In the genomic region with DNA sequence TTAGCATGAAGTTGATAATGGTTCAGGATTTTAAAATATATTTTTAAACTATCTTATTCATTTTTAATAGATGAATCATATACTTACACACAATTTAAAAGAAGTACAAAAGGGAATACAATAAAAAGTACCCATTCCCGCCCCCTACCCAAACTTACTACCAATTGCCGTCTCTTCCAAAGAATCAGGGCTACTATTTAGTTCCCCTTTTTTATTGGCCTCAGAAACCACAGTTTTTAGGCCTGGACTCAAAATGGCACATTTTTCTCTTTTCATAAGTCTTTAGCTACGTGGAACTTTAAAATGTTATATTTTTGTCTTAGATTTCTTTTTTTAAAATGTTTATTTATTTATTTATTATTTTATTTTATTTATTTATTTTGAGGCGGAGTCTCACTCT, we compare ENCODE assay signal across 28 cellular contexts. TPM values are rescaled to one million over a fixed set of nuclear protein-coding genes. Genes with fewer than 3 reads are reported as not detected.
"Had no signal": no experiment of that assay in that cellular context is flagged by ENCODE, and none has a peak within 500 bp of the region (broad histone marks: within the 10 kb centered on the region; RNA-seq: fewer than 3 reads in every experiment).

No MANE protein-coding gene starts in this region.

- H3K27me3 Mint-ChIP-seq: activated CD8-positive, alpha-beta T cell treated with anti-CD3 and anti-CD28 coated beads for 36 hours; activated naive CD8-positive, alpha-beta T cell treated with anti-CD3 and anti-CD28 coated beads for 36 hours had no signal

- H3K36me3 Mint-ChIP-seq: activated naive CD4-positive, alpha-beta T cell treated with anti-CD3 and anti-CD28 coated beads, Interleukin-2, amount 10 ng/mL, durations not matched to agents 7 days and 5 days; activated naive CD8-positive, alpha-beta T cell treated with anti-CD3 and anti-CD28 coated beads for 36 hours had no signal

- H3K27ac Mint-ChIP-seq: activated CD8-positive, alpha-beta T cell treated with anti-CD3 and anti-CD28 coated beads for 36 hours; activated naive CD4-positive, alpha-beta T cell treated with anti-CD3 and anti-CD28 coated beads, Interleukin-2, amount 10 ng/mL, durations not matched to agents 7 days and 5 days; activated naive CD8-positive, alpha-beta T cell treated with anti-CD3 and anti-CD28 coated beads for 36 hours; activated T-cell treated with anti-CD3 and anti-CD28 coated beads, Interleukin-2, amount 50 U/mL, for 72 hours; activated T-helper 2 cell treated with anti-CD3 and anti-CD28 coated beads, Interferon-gamma antibody, Interleukin-2, Interleukin-4, amounts not matched to agents 10 μg/mL and 5 μg/mL and 100 μg/mL, durations not matched to agents 14 hours and 24 hours and 36 hours had no signal

- H3K36me3 ChIP-seq: Peyer's patch, SJSA1, WERI-Rb-1 had no signal

- ATAC-seq: activated CD4-positive, CD25-positive, alpha-beta regulatory T cell treated with anti-CD3 and anti-CD28 coated beads, Interleukin-2, amount 50 U/mL, for 24 hours; activated CD8-positive, alpha-beta T cell treated with anti-CD3 and anti-CD28 coated beads for 36 hours; activated T-cell treated with anti-CD3 and anti-CD28 coated beads, Interleukin-2, amount 50 U/mL, for 72 hours; SK-N-SH treated with all-trans-retinoic acid at 6 μM for 48 hours had no signal

- H3K4me3 Mint-ChIP-seq: activated CD8-positive, alpha-beta T cell treated with anti-CD3 and anti-CD28 coated beads for 36 hours; activated naive CD4-positive, alpha-beta T cell treated with anti-CD3 and anti-CD28 coated beads, Interleukin-2, amount 10 ng/mL, durations not matched to agents 7 days and 5 days; activated naive CD8-positive, alpha-beta T cell treated with anti-CD3 and anti-CD28 coated beads for 36 hours; activated T-cell treated with anti-CD3 and anti-CD28 coated beads, Interleukin-2, amount 50 U/mL, for 72 hours had no signal

- H3K27ac ChIP-seq: Peyer's patch, RWPE1, SJSA1, WERI-Rb-1 had no signal

- DNase-seq: activated CD4-positive, alpha-beta T cell treated with anti-CD3 and anti-CD28 coated beads for 4 hours; activated CD8-positive, alpha-beta memory T cell treated with anti-CD3 and anti-CD28 coated beads, Interleukin-2, amount 50 U/mL, for 4 hours; activated CD8-positive, alpha-beta T cell treated with anti-CD3 and anti-CD28 coated beads for 36 hours; activated gamma-delta T cell treated with Interleukin-2 at 50 U/mL for 16 hours; activated naive CD4-positive, alpha-beta T cell treated with anti-CD3 and anti-CD28 coated beads, Interleukin-2, amount 10 ng/mL, durations not matched to agents 7 days and 5 days; activated naive CD8-positive, alpha-beta T cell treated with anti-CD3 and anti-CD28 coated beads for 36 hours; activated T-cell treated with anti-CD3 and anti-CD28 coated beads, Interleukin-2, amount 50 U/mL, for 72 hours; anterior cingulate cortex; cerebellar nuclear complex; IMR-90; KG1; MG63; NCI-H1092 treated with DMSO at 0.1 percent for 48 hours; NCI-H1436; NCI-H1694 treated with DMSO at 0.1 percent for 48 hours; NCI-H2029 treated with DMSO at 0.1 percent for 48 hours; NCI-H345; NCI-H510A treated with DMSO at 0.1 percent for 48 hours; NCI-H69; Peyer's patch; Right ventricle myocardium superior; T-helper 2 cell; WERI-Rb-1 had no signal

- H3K4me3 ChIP-seq: MG63, Peyer's patch, SJSA1 had no signal

- H3K4me1 Mint-ChIP-seq: activated naive CD4-positive, alpha-beta T cell treated with anti-CD3 and anti-CD28 coated beads, Interleukin-2, amount 10 ng/mL, durations not matched to agents 7 days and 5 days; activated naive CD8-positive, alpha-beta T cell treated with anti-CD3 and anti-CD28 coated beads for 36 hours had no signal

- H3K27me3 ChIP-seq: MG63, Peyer's patch, SJSA1 had no signal

- H3K9me3 ChIP-seq: MG63, Peyer's patch, SJSA1 had no signal

RNA-seq across cellular contexts. Expression of a gene that starts 57.5 kb away (rescaled TPM):
- total RNA-seq: activated CD8-positive, alpha-beta T cell treated with anti-CD3 and anti-CD28 coated beads for 36 hours; activated naive CD8-positive, alpha-beta T cell treated with anti-CD3 and anti-CD28 coated beads for 36 hours; activated T-helper 2 cell treated with anti-CD3 and anti-CD28 coated beads, Interferon-gamma antibody, Interleukin-2, Interleukin-4, amounts not matched to agents 10 μg/mL and 5 μg/mL and 100 μg/mL, durations not matched to agents 14 hours and 24 hours and 36 hours had no signal
